18 cellular contexts compared by ENCODE assay signal in genomic region chr3:152046280-152046679, GRCh38.
DNase-seq lines count a peak whose midpoint lies in the region; ATAC-seq lines count a peak whose summit lies in the region.
"Had no signal": no experiment of that assay in that cellular context is flagged by ENCODE, and none has a peak within 500 bp of the region (broad histone marks: within the 10 kb centered on the region; RNA-seq: fewer than 3 reads in every experiment).

No MANE protein-coding gene starts in this region.

- no peaks in the 10 kb centered on the region for H3K36me3 Mint-ChIP-seq in activated CD4-positive, alpha-beta T cell treated with anti-CD3 and anti-CD28 coated beads for 36 hours (ENCODE audit: low read depth)
- H3K36me3 Mint-ChIP-seq in activated T-helper 17 cell treated with anti-CD3 and anti-CD28 coated beads, Interleukin-2, amount 50 U/mL, for 72 hours (ENCODE audit: low read depth): no peaks in the 10 kb centered on the region
- H3K36me3 Mint-ChIP-seq in stimulated activated effector memory CD8-positive, alpha-beta T cell treated with anti-CD3 and anti-CD28 coated beads, Interleukin-12 subunit alpha, Interleukin-12 subunit beta, amount 100 ng/mL, for 72 hours: no peaks in the 10 kb centered on the region
- H3K36me3 Mint-ChIP-seq: CD4-positive, alpha-beta memory T cell had no signal

- CTCF ChIA-PET in activated CD4-positive, alpha-beta T cell treated with anti-CD3 and anti-CD28 coated beads for 36 hours (lab: Charles Lee): interaction anchor here (0.9 to 1.7 kb wide), 2 partner anchors 20 to 29 kb away, joined by 3 read pairs; no protein-coding TSS in a partner anchor

- POLR2A ChIA-PET in activated CD4-positive, alpha-beta T cell treated with anti-CD3 and anti-CD28 coated beads for 36 hours (lab: Charles Lee): no interaction called here

- no peak overlapping the region for H3K27ac Mint-ChIP-seq in activated CD4-positive, alpha-beta T cell treated with anti-CD3 and anti-CD28 coated beads for 36 hours
- H3K27ac Mint-ChIP-seq in stimulated activated naive CD8-positive, alpha-beta T cell treated with anti-CD3 and anti-CD28 coated beads, Interleukin-15, amount 100 ng/mL, for 72 hours: no peak overlapping the region
- no peak overlapping the region for H3K27ac Mint-ChIP-seq in activated T-helper 17 cell treated with anti-CD3 and anti-CD28 coated beads, Interleukin-2, amount 50 U/mL, for 72 hours
- no peak overlapping the region for H3K27ac Mint-ChIP-seq in stimulated activated effector memory CD8-positive, alpha-beta T cell treated with anti-CD3 and anti-CD28 coated beads, Interleukin-12 subunit alpha, Interleukin-12 subunit beta, amount 100 ng/mL, for 72 hours
- H3K27ac Mint-ChIP-seq: CD4-positive, alpha-beta memory T cell; GM23338; H9; HFFc6 had no signal

- H3K4me1 Mint-ChIP-seq in activated CD4-positive, alpha-beta T cell treated with anti-CD3 and anti-CD28 coated beads for 36 hours: no peaks in the 10 kb centered on the region
- H3K4me1 Mint-ChIP-seq in stimulated activated naive CD8-positive, alpha-beta T cell treated with anti-CD3 and anti-CD28 coated beads, Interleukin-15, amount 100 ng/mL, for 72 hours: no peaks in the 10 kb centered on the region
- H3K4me1 Mint-ChIP-seq in activated T-helper 17 cell treated with anti-CD3 and anti-CD28 coated beads, Interleukin-2, amount 50 U/mL, for 72 hours: no peaks in the 10 kb centered on the region
- H3K4me1 Mint-ChIP-seq in stimulated activated effector memory CD8-positive, alpha-beta T cell treated with anti-CD3 and anti-CD28 coated beads, Interleukin-12 subunit alpha, Interleukin-12 subunit beta, amount 100 ng/mL, for 72 hours: no peaks in the 10 kb centered on the region
- H3K4me1 Mint-ChIP-seq: CD4-positive, alpha-beta memory T cell; GM23338; H9 had no signal

- no peak overlapping the region for H3K4me3 Mint-ChIP-seq in activated CD4-positive, alpha-beta T cell treated with anti-CD3 and anti-CD28 coated beads for 36 hours
- no peak overlapping the region for H3K4me3 Mint-ChIP-seq in stimulated activated naive CD8-positive, alpha-beta T cell treated with anti-CD3 and anti-CD28 coated beads, Interleukin-15, amount 100 ng/mL, for 72 hours
- no peak overlapping the region for H3K4me3 Mint-ChIP-seq in activated T-helper 17 cell treated with anti-CD3 and anti-CD28 coated beads, Interleukin-2, amount 50 U/mL, for 72 hours
- no peak overlapping the region for H3K4me3 Mint-ChIP-seq in stimulated activated effector memory CD8-positive, alpha-beta T cell treated with anti-CD3 and anti-CD28 coated beads, Interleukin-12 subunit alpha, Interleukin-12 subunit beta, amount 100 ng/mL, for 72 hours
- H3K4me3 Mint-ChIP-seq: CD4-positive, alpha-beta memory T cell; GM23338; H9; HFFc6 had no signal

- no peak for DNase-seq in activated CD4-positive, alpha-beta T cell treated with anti-CD3 and anti-CD28 coated beads for 36 hours
- DNase-seq in activated CD4-positive, alpha-beta T cell treated with anti-CD3 and anti-CD28 coated beads for 48 hours: no peak
- DNase-seq in stimulated activated naive CD8-positive, alpha-beta T cell treated with anti-CD3 and anti-CD28 coated beads, Interleukin-15, Interleukin-2, amounts not matched to agents 100 U/mL and 50 U/mL, for 24 hours: no peak
- no peak for DNase-seq in stimulated activated naive CD8-positive, alpha-beta T cell treated with anti-CD3 and anti-CD28 coated beads, Interleukin-15, amount 100 ng/mL, for 72 hours
- no peak for DNase-seq in stimulated activated effector memory CD8-positive, alpha-beta T cell treated with anti-CD3 and anti-CD28 coated beads, Interleukin-12 subunit alpha, Interleukin-12 subunit beta, amount 100 ng/mL, for 72 hours (ENCODE audit: low spot score in 2 of 2)
- DNase-seq in NCI-H82 treated with DMSO at 0.1 percent for 48 hours (lab: John Stamatoyannopoulos, UW; ENCODE audit: unreplicated experiment) (no peak), AG08395 (ENCODE audit: low spot score) (no peak)
- DNase-seq: ACHN; C1 segment of cervical spinal cord; Calu3; CD4-positive, alpha-beta memory T cell; COR-L47; DMS53; DMS79 treated with DMSO at 0.1 percent for 48 hours; H9; HFFc6 had no signal

- intact Hi-C loops in activated CD4-positive, alpha-beta T cell treated with anti-CD3 and anti-CD28 coated beads for 36 hours (cut with DNase I, micrococcal nuclease): no loop called here

- H3K9me3 Mint-ChIP-seq in activated CD4-positive, alpha-beta T cell treated with anti-CD3 and anti-CD28 coated beads for 36 hours (ENCODE audit: low read depth): no peaks in the 10 kb centered on the region
- no peaks in the 10 kb centered on the region for H3K9me3 Mint-ChIP-seq in stimulated activated naive CD8-positive, alpha-beta T cell treated with anti-CD3 and anti-CD28 coated beads, Interleukin-15, amount 100 ng/mL, for 72 hours
- H3K9me3 Mint-ChIP-seq in activated T-helper 17 cell treated with anti-CD3 and anti-CD28 coated beads, Interleukin-2, amount 50 U/mL, for 72 hours: no peaks in the 10 kb centered on the region
- no peaks in the 10 kb centered on the region for H3K9me3 Mint-ChIP-seq in stimulated activated effector memory CD8-positive, alpha-beta T cell treated with anti-CD3 and anti-CD28 coated beads, Interleukin-12 subunit alpha, Interleukin-12 subunit beta, amount 100 ng/mL, for 72 hours
- H3K9me3 Mint-ChIP-seq: CD4-positive, alpha-beta memory T cell; HFFc6 had no signal

- ATAC-seq in activated CD4-positive, alpha-beta T cell treated with anti-CD3 and anti-CD28 coated beads for 36 hours: peak; percentile 33
- ATAC-seq in stimulated activated naive CD8-positive, alpha-beta T cell treated with anti-CD3 and anti-CD28 coated beads, Interleukin-15, Interleukin-2, amounts not matched to agents 100 U/mL and 50 U/mL, for 24 hours: peak; percentile 66
- ATAC-seq in stimulated activated naive CD8-positive, alpha-beta T cell treated with anti-CD3 and anti-CD28 coated beads, Interleukin-15, amount 100 ng/mL, for 72 hours: no peak
- ATAC-seq in activated T-helper 17 cell treated with anti-CD3 and anti-CD28 coated beads, Interleukin-2, amount 50 U/mL, for 72 hours (replicated peaks): peak; percentile 26
- ATAC-seq in stimulated activated effector memory CD8-positive, alpha-beta T cell treated with anti-CD3 and anti-CD28 coated beads, Interleukin-12 subunit alpha, Interleukin-12 subunit beta, amount 100 ng/mL, for 72 hours: peak; percentile 55
- ATAC-seq: GM23338 had no signal

- no peaks in the 10 kb centered on the region for H3K27me3 Mint-ChIP-seq in activated CD4-positive, alpha-beta T cell treated with anti-CD3 and anti-CD28 coated beads for 36 hours
- H3K27me3 Mint-ChIP-seq in stimulated activated naive CD8-positive, alpha-beta T cell treated with anti-CD3 and anti-CD28 coated beads, Interleukin-15, amount 100 ng/mL, for 72 hours: no peaks in the 10 kb centered on the region
- peaks cover 3% of the 10 kb centered on the region for H3K27me3 Mint-ChIP-seq in activated T-helper 17 cell treated with anti-CD3 and anti-CD28 coated beads, Interleukin-2, amount 50 U/mL, for 72 hours
